2 cellular contexts compared by ENCODE assay signal in the genomic region with DNA sequence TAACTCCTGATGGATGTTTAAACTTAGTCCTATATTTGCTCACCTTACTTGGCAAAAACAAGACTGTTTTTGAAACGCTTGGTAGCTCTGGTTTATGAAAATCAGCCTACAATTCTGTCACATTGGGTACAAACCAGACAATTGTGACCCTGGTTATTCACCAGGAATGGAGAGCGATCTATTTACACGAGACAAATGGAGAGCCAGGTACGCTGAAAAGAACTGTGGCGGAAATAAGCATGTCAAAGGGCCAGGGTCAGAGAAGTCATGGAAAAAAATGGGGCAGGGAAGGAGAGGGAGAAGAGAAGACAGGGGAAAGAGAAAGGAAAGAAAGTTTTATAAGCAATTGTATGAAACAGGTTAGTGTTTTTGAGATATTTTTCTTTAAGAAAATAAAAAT.
TF ChIP-seq lines count a peak whose summit lies in the region.

No MANE protein-coding gene starts in this region.

TF ChIP-seq in SK-N-SH, 30 proteins besides CTCF, POLR2A, EP300 and RAD21 (continued from another document):
- TF ChIP-seq EZH2phosphoT487 (IDR thresholded peaks at IDR 0.05; ENCODE audit: borderline replicate concordance, low read depth) (no peak), TAF1 (IDR thresholded peaks at IDR 0.05; ENCODE audit: borderline replicate concordance, low read depth, low read length) (no peak), ELF1 (IDR thresholded peaks at IDR 0.05) (no peak), USF1 (IDR thresholded peaks at IDR 0.05; ENCODE audit: borderline replicate concordance, low read depth) (no peak), RCOR1 (IDR thresholded peaks at IDR 0.05; ENCODE audit: low read length) (no peak), REST (IDR thresholded peaks at IDR 0.05; ENCODE audit: low read depth, low read length) (no peak), SIN3A (IDR thresholded peaks at IDR 0.05; ENCODE audit: borderline replicate concordance, low read depth, low read length) (no peak), ZBTB33 (IDR thresholded peaks at IDR 0.05; ENCODE audit: borderline replicate concordance, low read depth) (no peak), GABPA (IDR thresholded peaks at IDR 0.05; ENCODE audit: low read depth) (no peak), SMC3 (IDR thresholded peaks at IDR 0.05; ENCODE audit: low read depth, low read length) (no peak), MAX (IDR thresholded peaks at IDR 0.05; ENCODE audit: low read depth) (no peak), IRF3 (IDR thresholded peaks at IDR 0.05; ENCODE audit: low read depth, low read length) (no peak), NRF1 (IDR thresholded peaks at IDR 0.05; ENCODE audit: low read depth, low read length) (no peak), MXI1 (IDR thresholded peaks at IDR 0.05; ENCODE audit: low read depth, low read length) (no peak), TEAD4 (IDR thresholded peaks at IDR 0.05; ENCODE audit: borderline replicate concordance, insufficient read depth) (no peak), FOXJ3 (CRISPR knock-in tag; IDR thresholded peaks at IDR 0.05) (no peak), POLR2AphosphoS5 (IDR thresholded peaks at IDR 0.05; ENCODE audit: low read depth, low read length) (no peak), FOSL2 (IDR thresholded peaks at IDR 0.05; ENCODE audit: borderline replicate concordance, low read depth) (no peak)

TF ChIP-seq in SK-N-SH treated with all-trans-retinoic acid at 6 μM for 48 hours, 23 proteins besides CTCF, POLR2A, EP300 and RAD21 (continued from another document):
- TF ChIP-seq, protein P1, sequence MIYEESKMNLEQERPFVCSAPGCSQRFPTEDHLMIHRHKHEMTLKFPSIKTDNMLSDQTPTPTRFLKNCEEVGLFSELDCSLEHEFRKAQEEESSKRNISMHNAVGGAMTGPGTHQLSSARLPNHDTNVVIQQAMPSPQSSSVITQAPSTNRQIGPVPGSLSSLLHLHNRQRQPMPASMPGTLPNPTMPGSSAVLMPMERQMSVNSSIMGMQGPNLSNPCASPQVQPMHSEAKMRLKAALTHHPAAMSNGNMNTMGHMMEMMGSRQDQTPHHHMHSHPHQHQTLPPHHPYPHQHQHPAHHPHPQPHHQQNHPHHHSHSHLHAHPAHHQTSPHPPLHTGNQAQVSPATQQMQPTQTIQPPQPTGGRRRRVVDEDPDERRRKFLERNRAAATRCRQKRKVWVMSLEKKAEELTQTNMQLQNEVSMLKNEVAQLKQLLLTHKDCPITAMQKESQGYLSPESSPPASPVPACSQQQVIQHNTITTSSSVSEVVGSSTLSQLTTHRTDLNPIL (CRISPR knock-in tag; IDR thresholded peaks at IDR 0.05; ENCODE audit: low read depth): no peak
- no peak for TF ChIP-seq ZNF8 (CRISPR knock-in tag; IDR thresholded peaks at IDR 0.05)
- no peak for TF ChIP-seq POU6F1 (CRISPR knock-in tag; IDR thresholded peaks at IDR 0.05; ENCODE audit: borderline replicate concordance, low read depth)
- TF ChIP-seq PPARA (CRISPR knock-in tag; IDR thresholded peaks at IDR 0.05; ENCODE audit: borderline replicate concordance): no peak
- TF ChIP-seq SNAI2 (CRISPR knock-in tag; IDR thresholded peaks at IDR 0.05): no peak
- no peak for TF ChIP-seq BACH2 (CRISPR knock-in tag; IDR thresholded peaks at IDR 0.05; ENCODE audit: borderline replicate concordance)
